11 cellular contexts compared by ENCODE assay signal in genomic region chr4:88610771-88611170, GRCh38. TPM values are rescaled to one million over a fixed set of nuclear protein-coding genes. Genes with fewer than 3 reads are reported as not detected.
A peak's percentile ranks its signal among the peaks of the same experiment; 100 is the strongest.
DNase-seq lines count a peak whose midpoint lies in the region; ATAC-seq, FAIRE-seq and TF ChIP-seq lines count a peak whose summit lies in the region.
"Had no signal": no experiment of that assay in that cellular context is flagged by ENCODE, and none has a peak within 500 bp of the region (broad histone marks: within the 10 kb centered on the region; RNA-seq: fewer than 3 reads in every experiment).

No MANE protein-coding gene starts in this region.

- H3K79me2 ChIP-seq in GM23338 (replicated peaks; ENCODE audit: insufficient read depth): no peaks in the 10 kb centered on the region

- H3K4me2 ChIP-seq in GM23338: no peak overlapping the region
- H3K4me2 ChIP-seq: neural progenitor cell had no signal

- peak in 1 of 2 donors; percentile 23 for TF ChIP-seq POLR2A in gastroesophageal sphincter (IDR thresholded peaks at IDR 0.05)

- DNase-seq in AG09319 (ENCODE audit: extremely low read depth, low read depth): peak; percentile 34
- no peak for DNase-seq in activated T-helper 2 cell treated with anti-CD3 and anti-CD28 coated beads, Interferon-gamma antibody, Interleukin-2, Interleukin-4, amounts not matched to agents 10 μg/mL and 5 μg/mL and 100 μg/mL, durations not matched to agents 14 hours and 24 hours and 36 hours (ENCODE audit: low spot score)
- DNase-seq in pancreas: peak in 4 of 6 donors; percentile 16 to 38 (median 23)
- no peak for DNase-seq in GM23338 (ENCODE audit: low spot score)
- DNase-seq in middle frontal gyrus (ENCODE audit: extremely low spot score, low spot score): no peak
- DNase-seq: brain microvascular endothelial cell had no signal

- peaks cover 50% of the 10 kb centered on the region for H3K4me1 Mint-ChIP-seq in activated T-helper 2 cell treated with anti-CD3 and anti-CD28 coated beads, Interferon-gamma antibody, Interleukin-2, Interleukin-4, amounts not matched to agents 10 μg/mL and 5 μg/mL and 100 μg/mL, durations not matched to agents 14 hours and 24 hours and 36 hours (ENCODE audit: low read depth)
- H3K4me1 Mint-ChIP-seq in GM23338: peaks cover 16% of the 10 kb centered on the region

- H3K27me3 ChIP-seq in gastroesophageal sphincter (no peaks in the 10 kb centered on the region), pancreas (no peaks in the 10 kb centered on the region), GM23338 (ENCODE audit: insufficient read depth) (no peaks in the 10 kb centered on the region)
- H3K27me3 ChIP-seq: brain microvascular endothelial cell, neural progenitor cell, SJSA1 had no signal

- TF ChIP-seq CTCF in AG09319 (IDR thresholded peaks at IDR 0.05; ENCODE audit: low read depth, low read length) (no peak), gastroesophageal sphincter (IDR thresholded peaks at IDR 0.05) (no peak), pancreas (IDR thresholded peaks at IDR 0.05) (no peak), GM23338 (conservative IDR thresholded peaks at IDR 0.05; ENCODE audit: low read depth in 2 of 2) (no peak)

- no peak overlapping the region for H2AFZ ChIP-seq in GM23338
- H2AFZ ChIP-seq: neural progenitor cell had no signal

- H3K27ac Mint-ChIP-seq in activated T-helper 2 cell treated with anti-CD3 and anti-CD28 coated beads, Interferon-gamma antibody, Interleukin-2, Interleukin-4, amounts not matched to agents 10 μg/mL and 5 μg/mL and 100 μg/mL, durations not matched to agents 14 hours and 24 hours and 36 hours: peak overlapping the region; percentile 62
- no peak overlapping the region for H3K27ac Mint-ChIP-seq in GM23338
- H3K27ac Mint-ChIP-seq: neural progenitor cell had no signal

- no peak for FAIRE-seq in pancreas (lab: Jason Lieb, UNC)

- no peaks in the 10 kb centered on the region for H3F3A ChIP-seq in GM23338 (replicated peaks; ENCODE audit: low read depth)

- H3K9me2 ChIP-seq in GM23338 (ENCODE audit: insufficient read depth): 0 out of 2 replicates have a peak, but pooled peaks cover 5% of the 10 kb centered on the region

- no peak overlapping the region for H3K4me3 Mint-ChIP-seq in activated T-helper 2 cell treated with anti-CD3 and anti-CD28 coated beads, Interferon-gamma antibody, Interleukin-2, Interleukin-4, amounts not matched to agents 10 μg/mL and 5 μg/mL and 100 μg/mL, durations not matched to agents 14 hours and 24 hours and 36 hours (ENCODE audit: low read depth)
- no peak overlapping the region for H3K4me3 Mint-ChIP-seq in GM23338
- H3K4me3 Mint-ChIP-seq: neural progenitor cell had no signal

- WGBS in gastroesophageal sphincter (ENCODE audit: low coverage in 1 of 2), 2 donors: 22 to 27% methylated on average over 2 to 5 of the region's 5 CpGs
- WGBS in pancreas, 2 donors: 46 to 48% methylated on average over 5 of the region's 5 CpGs

- no peaks in the 10 kb centered on the region for H3K27me3 Mint-ChIP-seq in activated T-helper 2 cell treated with anti-CD3 and anti-CD28 coated beads, Interferon-gamma antibody, Interleukin-2, Interleukin-4, amounts not matched to agents 10 μg/mL and 5 μg/mL and 100 μg/mL, durations not matched to agents 14 hours and 24 hours and 36 hours (ENCODE audit: low read depth)
- peaks cover 1% of the 10 kb centered on the region for H3K27me3 Mint-ChIP-seq in GM23338 (ENCODE audit: insufficient read depth, low read depth, poor library complexity)

- no peaks in the 10 kb centered on the region for H4K20me1 ChIP-seq in GM23338 (replicated peaks; ENCODE audit: insufficient read depth)

- peaks cover 60% of the 10 kb centered on the region for H3K36me3 Mint-ChIP-seq in activated T-helper 2 cell treated with anti-CD3 and anti-CD28 coated beads, Interferon-gamma antibody, Interleukin-2, Interleukin-4, amounts not matched to agents 10 μg/mL and 5 μg/mL and 100 μg/mL, durations not matched to agents 14 hours and 24 hours and 36 hours (ENCODE audit: low read depth)
- peaks cover 6% of the 10 kb centered on the region for H3K36me3 Mint-ChIP-seq in GM23338 (ENCODE audit: low read depth)

- ATAC-seq in gastroesophageal sphincter: peak; percentile 91
- peak in 3 of 4 donors; percentile 49 to 59 (median 54) for ATAC-seq in pancreas
- no peak for ATAC-seq in HG03280 (IDR thresholded peaks at IDR 0.05; ENCODE audit: unreplicated experiment)
- ATAC-seq in HG03108 (IDR thresholded peaks at IDR 0.05; ENCODE audit: unreplicated experiment): no peak
- no peak for ATAC-seq in GM23338

- intact Hi-C loops in activated T-helper 2 cell treated with anti-CD3 and anti-CD28 coated beads, Interferon-gamma antibody, Interleukin-2, Interleukin-4, amounts not matched to agents 10 μg/mL and 5 μg/mL and 100 μg/mL, durations not matched to agents 14 hours and 24 hours and 36 hours (cut with micrococcal nuclease): no loop called here
- intact Hi-C loops in pancreas (cut with DNase I): no loop called here

- no peak for TF ChIP-seq EP300 in gastroesophageal sphincter (IDR thresholded peaks at IDR 0.05)

- no peaks in the 10 kb centered on the region for H3K9me3 ChIP-seq in gastroesophageal sphincter
- no peaks in the 10 kb centered on the region for H3K9me3 ChIP-seq in pancreas
- H3K9me3 ChIP-seq: SJSA1 had no signal

- H3K36me3 ChIP-seq in gastroesophageal sphincter (peaks cover 0 to 33% of the 10 kb centered on the region in 2 donors), pancreas (peaks cover 0 to 11% (median 2%) of the 10 kb centered on the region in 3 donors), GM23338 (ENCODE audit: insufficient read depth) (no peaks in the 10 kb centered on the region)
- H3K36me3 ChIP-seq: brain microvascular endothelial cell, neural progenitor cell had no signal

- peaks cover 13% of the 10 kb centered on the region for H3K9me3 Mint-ChIP-seq in activated T-helper 2 cell treated with anti-CD3 and anti-CD28 coated beads, Interferon-gamma antibody, Interleukin-2, Interleukin-4, amounts not matched to agents 10 μg/mL and 5 μg/mL and 100 μg/mL, durations not matched to agents 14 hours and 24 hours and 36 hours
- peaks cover 4% of the 10 kb centered on the region; the same call in 2 of the 3 replicates for H3K9me3 Mint-ChIP-seq in GM23338
- H3K9me3 Mint-ChIP-seq: neural progenitor cell had no signal

- H3K27ac ChIP-seq in gastroesophageal sphincter: peak overlapping the region; percentile 82 to 95 (median 88)
- peak overlapping the region in 2 of 4 donors; percentile 42 to 63 for H3K27ac ChIP-seq in pancreas
- H3K27ac ChIP-seq in GM23338 (ENCODE audit: low read depth): no peak overlapping the region
- H3K27ac ChIP-seq: brain microvascular endothelial cell, neural progenitor cell had no signal

- H3K4me1 ChIP-seq in gastroesophageal sphincter: peaks cover 32 to 60% (median 33%) of the 10 kb centered on the region in 3 donors
- H3K4me1 ChIP-seq in pancreas: peaks cover 22 to 36% (median 28%) of the 10 kb centered on the region in 3 donors
- H3K4me1 ChIP-seq in GM23338 (ENCODE audit: insufficient read depth): peaks cover 13% of the 10 kb centered on the region

- H3K4me3 ChIP-seq in gastroesophageal sphincter: no peak overlapping the region
- H3K4me3 ChIP-seq in pancreas: no peak overlapping the region
- H3K4me3 ChIP-seq in GM23338: no peak overlapping the region
- H3K4me3 ChIP-seq: neural progenitor cell, SJSA1 had no signal

TF ChIP-seq in GM23338, 12 proteins besides CTCF, POLR2A, EP300 and RAD21 (continues in another document):
- TF ChIP-seq NANOG (IDR thresholded peaks at IDR 0.05; ENCODE audit: borderline replicate concordance): no peak

RNA-seq across cellular contexts. Expression of gene HERC3, which starts 18.5 kb away (rescaled TPM):
- total RNA-seq in activated T-helper 2 cell treated with anti-CD3 and anti-CD28 coated beads, Interferon-gamma antibody, Interleukin-2, Interleukin-4, amounts not matched to agents 10 μg/mL and 5 μg/mL and 100 μg/mL, durations not matched to agents 14 hours and 24 hours and 36 hours: 18.9 and 22.1 TPM in 2 replicates
- total RNA-seq in gastroesophageal sphincter: 10 to 100 TPM; 45.0 to 60.7 (median 51.9) TPM
- total RNA-seq in pancreas: 10 to 100 TPM in 3 of 6 donors, 1 to 10 TPM in 3; 6.5 to 18.0 (median 9.9) TPM
- polyA plus RNA-seq in pancreas: 1 to 10 TPM; 2.7 to 7.3 TPM
- 2.4 and 2.6 TPM in 2 replicates for total RNA-seq in GM23338 (2014; rRNA removed; shearing (Covaris generic))
- 2.2 and 3.1 TPM in 2 replicates for polyA plus RNA-seq in GM23338 (2016; fragmentation: Nextera tagmentation; extraction: Ambion mirVana)

Comparison
In these comparisons a context has a peak if more than half of its experiments do, and no peak if none do; other contexts are left out.
1. DNase-seq: peak in AG09319 (single experiment) and pancreas (4 of 6); none in activated T-helper 2 cell treated with anti-CD3 and anti-CD28 coated beads, Interferon-gamma antibody, Interleukin-2, Interleukin-4, amounts not matched to agents 10 μg/mL and 5 μg/mL and 100 μg/mL, durations not matched to agents 14 hours and 24 hours and 36 hours (single experiment), GM23338 (single experiment) and middle frontal gyrus (single experiment).
2. ATAC-seq: peak in gastroesophageal sphincter (single experiment) and pancreas (3 of 4); none in HG03280 (single experiment), HG03108 (single experiment) and GM23338 (single experiment).